ENCODE assay signal across 25 cellular contexts in genomic region chr5:177175336-177175735, GRCh38. TPM values are rescaled to one million over a fixed set of nuclear protein-coding genes. Genes with fewer than 3 reads are reported as not detected.
DNase-seq lines count a peak whose midpoint lies in the region; ATAC-seq, FAIRE-seq and TF ChIP-seq lines count a peak whose summit lies in the region.
"Had no signal": no experiment of that assay in that cellular context is flagged by ENCODE, and none has a peak within 500 bp of the region (broad histone marks: within the 10 kb centered on the region; RNA-seq: fewer than 3 reads in every experiment).

No MANE protein-coding gene starts in this region.

- intact Hi-C loops in kidney (cut with DNase I): no loop called here

- H3K9me3 Mint-ChIP-seq in IgD-negative memory B cell: peaks cover 0 to 2% (median 0%) of the 10 kb centered on the region in 3 donors
- H3K9me3 Mint-ChIP-seq in memory B cell: no peaks in the 10 kb centered on the region
- H3K9me3 Mint-ChIP-seq: CD8-positive, alpha-beta memory T cell had no signal

- H2AFZ ChIP-seq in smooth muscle cell (ENCODE audit: low read depth): no peak overlapping the region

- no peaks in the 10 kb centered on the region for H3K27me3 ChIP-seq in DOHH2 (ENCODE audit: control insufficient read depth, low read length)
- no peaks in the 10 kb centered on the region for H3K27me3 ChIP-seq in smooth muscle cell (ENCODE audit: low read depth)
- H3K27me3 ChIP-seq: BLaER1 treated with 17β-estradiol and CSF1 and Interleukin-3, amounts not matched to agents 10 nM and 100 nM; SJSA1 had no signal

- H3F3A ChIP-seq in DOHH2 (ENCODE audit: control insufficient read depth, insufficient read depth) (0 out of 2 replicates have a peak, but pooled peaks cover 11% of the 10 kb centered on the region), smooth muscle cell (ENCODE audit: low read depth) (no peaks in the 10 kb centered on the region)

- ATAC-seq in T-helper 17 cell (no peak), memory B cell (ENCODE audit: low read depth) (peak; percentile 18), GM21723 (IDR thresholded peaks at IDR 0.05; ENCODE audit: unreplicated experiment) (no peak)
- ATAC-seq: K562 had no signal

- H3K9ac ChIP-seq in kidney (ENCODE audit: low read length in 2 of 2) (no peak overlapping the region), smooth muscle cell (ENCODE audit: low read depth) (no peak overlapping the region)
- H3K9ac ChIP-seq: BLaER1 treated with 17β-estradiol and CSF1 and Interleukin-3, amounts not matched to agents 10 nM and 100 nM had no signal

- no peaks in the 10 kb centered on the region for H3K9me2 ChIP-seq in DOHH2 (replicated peaks; ENCODE audit: control insufficient read depth, low read length)

- peaks cover 40% of the 10 kb centered on the region for H3K36me3 ChIP-seq in DOHH2 (ENCODE audit: control insufficient read depth, low read length)
- H3K36me3 ChIP-seq in kidney (ENCODE audit: control insufficient read depth in 1 of 2, insufficient read depth in 2 of 2, low read length in 2 of 2): no peaks in the 10 kb centered on the region
- H3K36me3 ChIP-seq in smooth muscle cell (ENCODE audit: low read depth): no peaks in the 10 kb centered on the region
- H3K36me3 ChIP-seq: SJSA1 had no signal

- H3K36me3 Mint-ChIP-seq in IgD-negative memory B cell: peaks cover 4% of the 10 kb centered on the region
- no peaks in the 10 kb centered on the region for H3K36me3 Mint-ChIP-seq in T-helper 17 cell (ENCODE audit: low read depth)
- H3K36me3 Mint-ChIP-seq in memory B cell: peaks cover 6% of the 10 kb centered on the region

- no peak for FAIRE-seq in kidney (lab: Jason Lieb, UNC)
- FAIRE-seq: H54, K562, RCC 7860 had no signal

- H3K4me1 ChIP-seq in DOHH2 (ENCODE audit: control insufficient read depth, low read length): peaks cover 65% of the 10 kb centered on the region
- H3K4me1 ChIP-seq in kidney (ENCODE audit: control insufficient read depth in 1 of 2, insufficient read depth in 1 of 2, low read depth in 1 of 2, low read length in 2 of 2): peaks cover 0 to 7% of the 10 kb centered on the region in 2 donors
- no peaks in the 10 kb centered on the region for H3K4me1 ChIP-seq in smooth muscle cell (ENCODE audit: low read depth)
- H3K4me1 ChIP-seq: SJSA1 had no signal

- H3K27ac Mint-ChIP-seq in IgD-negative memory B cell: peak overlapping the region; percentile 53 to 83 (median 58)
- H3K27ac Mint-ChIP-seq in T-helper 17 cell: peak overlapping the region; percentile 34
- H3K27ac Mint-ChIP-seq in memory B cell: no peak overlapping the region

- 96% methylated on average over 4 of the region's 4 CpGs for WGBS in smooth muscle cell (ENCODE audit: low lambda C conversion rate)

- peak overlapping the region; percentile 18; the same call in 1 of the 2 replicates for H3K27ac ChIP-seq in DOHH2 (ENCODE audit: low read depth, low read length)
- H3K27ac ChIP-seq in kidney (ENCODE audit: low read depth in 2 of 2, low read length in 2 of 2): no peak overlapping the region
- H3K27ac ChIP-seq in smooth muscle cell (ENCODE audit: low read depth): no peak overlapping the region
- H3K27ac ChIP-seq: BLaER1 treated with 17β-estradiol and CSF1 and Interleukin-3, amounts not matched to agents 10 nM and 100 nM; SJSA1 had no signal

- peak overlapping the region in 1 of 4 donors; percentile 33 for H3K4me3 Mint-ChIP-seq in IgD-negative memory B cell
- H3K4me3 Mint-ChIP-seq in T-helper 17 cell: no peak overlapping the region
- H3K4me3 Mint-ChIP-seq in memory B cell: no peak overlapping the region
- H3K4me3 Mint-ChIP-seq: CD8-positive, alpha-beta memory T cell had no signal

- H3K27me3 Mint-ChIP-seq in IgD-negative memory B cell (no peaks in the 10 kb centered on the region), T-helper 17 cell (no peaks in the 10 kb centered on the region), memory B cell (no peaks in the 10 kb centered on the region)
- H3K27me3 Mint-ChIP-seq: CD8-positive, alpha-beta memory T cell had no signal

- no peaks in the 10 kb centered on the region for H3K9me3 ChIP-seq in DOHH2 (ENCODE audit: control insufficient read depth, insufficient read depth, low read length)
- no peaks in the 10 kb centered on the region for H3K9me3 ChIP-seq in T-helper 17 cell (ENCODE audit: control insufficient read depth, low read length, poor library complexity, severe bottlenecking)
- no peaks in the 10 kb centered on the region for H3K9me3 ChIP-seq in kidney (ENCODE audit: control insufficient read depth in 1 of 2, low read length in 2 of 2)
- H3K9me3 ChIP-seq in smooth muscle cell (replicated peaks; ENCODE audit: low read depth): no peaks in the 10 kb centered on the region
- H3K9me3 ChIP-seq: BLaER1 treated with 17β-estradiol and CSF1 and Interleukin-3, amounts not matched to agents 10 nM and 100 nM; SJSA1 had no signal

- 0 out of 2 replicates have a peak overlapping the region, but pooled peaks have one; percentile 4 for H3K4me3 ChIP-seq in DOHH2 (ENCODE audit: low read length)
- no peak overlapping the region for H3K4me3 ChIP-seq in kidney (ENCODE audit: low read length in 2 of 2)
- no peak overlapping the region for H3K4me3 ChIP-seq in smooth muscle cell
- H3K4me3 ChIP-seq: BLaER1 treated with 17β-estradiol and CSF1 and Interleukin-3, amounts not matched to agents 10 nM and 100 nM; K562; SJSA1 had no signal

- H4K20me1 ChIP-seq in DOHH2 (ENCODE audit: control insufficient read depth, insufficient read depth, low read depth, low read length) (peaks cover 3% of the 10 kb centered on the region; the same call in 1 of the 2 replicates), smooth muscle cell (ENCODE audit: low read depth) (peaks cover 98% of the 10 kb centered on the region)

- H3K4me2 ChIP-seq in DOHH2 (ENCODE audit: low read length) (peak overlapping the region; percentile 42), smooth muscle cell (no peak overlapping the region)
- H3K4me2 ChIP-seq: BLaER1 treated with 17β-estradiol and CSF1 and Interleukin-3, amounts not matched to agents 10 nM and 100 nM had no signal

- TF ChIP-seq CTCF in DOHH2 (IDR thresholded peaks at IDR 0.05; ENCODE audit: low read depth, low read length, poor library complexity, severe bottlenecking): no peak
- no peak for TF ChIP-seq CTCF in kidney (IDR thresholded peaks at IDR 0.05; ENCODE audit: borderline replicate concordance, extremely low read depth, insufficient read depth)
- TF ChIP-seq CTCF in smooth muscle cell (IDR thresholded peaks at IDR 0.05; ENCODE audit: borderline replicate concordance, insufficient read depth, poor library complexity, severe bottlenecking): no peak

- DNase-seq in T-helper 17 cell: no peak
- no peak for DNase-seq in memory B cell (ENCODE audit: low spot score in 2 of 2)
- DNase-seq in kidney: no peak
- no peak for DNase-seq in activated gamma-delta T cell (lab: John Stamatoyannopoulos, UW)
- DNase-seq in smooth muscle cell (lab: John Stamatoyannopoulos, UW; ENCODE audit: unreplicated experiment): no peak
- DNase-seq: Calu3; CD8-positive, alpha-beta memory T cell; DMS153; GDM1; NCI-H1092; NCI-H1436; NCI-H187 treated with DMSO at 0.1 percent for 48 hours; NCI-H2107; NCI-H226; NCI-H510A treated with DMSO at 0.1 percent for 48 hours; NCI-H748 treated with DMSO at 0.1 percent for 48 hours; OCI-M1 had no signal

- H3K79me2 ChIP-seq in DOHH2 (ENCODE audit: control insufficient read depth, low read length): peaks cover 94% of the 10 kb centered on the region
- peaks cover 100% of the 10 kb centered on the region for H3K79me2 ChIP-seq in smooth muscle cell (ENCODE audit: low read depth)

- H3K4me1 Mint-ChIP-seq in IgD-negative memory B cell (peaks cover 43 to 52% (median 43%) of the 10 kb centered on the region in 3 donors), T-helper 17 cell (peaks cover 19% of the 10 kb centered on the region), memory B cell (peaks cover 25% of the 10 kb centered on the region)

RNA-seq across cellular contexts. Expression of gene NSD1, which starts 41.8 kb away (rescaled TPM):
- 68.5 TPM for polyA plus RNA-seq in IgD-negative memory B cell
- total RNA-seq in T-helper 17 cell: 100 to 1,000 TPM; 103 TPM
- total RNA-seq in kidney: 99.1 TPM
- polyA plus RNA-seq in kidney (ENCODE audit: insufficient read depth, low read depth, low replicate concordance): 6.0 TPM
- total RNA-seq in smooth muscle cell: 38.2 and 45.2 TPM in 2 replicates
- 22.6 and 34.0 TPM in 2 replicates for polyA plus RNA-seq in smooth muscle cell
